ENCODE assay signal across 21 cellular contexts in the genomic region with DNA sequence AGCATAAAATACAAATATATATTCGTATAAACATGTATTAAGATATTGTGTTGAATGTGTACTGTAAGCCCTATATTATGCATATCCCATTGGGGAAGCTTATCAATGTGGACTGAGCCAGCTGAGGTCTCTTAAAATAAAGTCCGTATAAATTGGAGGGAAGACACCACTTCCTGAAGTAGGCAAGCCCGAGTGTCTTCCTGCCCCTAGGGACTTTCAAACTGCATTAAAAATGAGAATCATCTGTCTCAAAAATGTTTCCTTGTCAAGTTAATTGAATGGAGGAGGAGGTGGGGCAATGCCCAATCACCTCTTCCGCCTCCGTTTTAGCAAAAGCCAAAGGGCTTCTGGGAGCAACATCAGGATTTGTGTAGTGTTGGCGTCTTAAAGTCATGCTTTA.
DNase-seq lines count a peak whose midpoint lies in the region; ATAC-seq and TF ChIP-seq lines count a peak whose summit lies in the region.
"Had no signal": no experiment of that assay in that cellular context is flagged by ENCODE, and none has a peak within 500 bp of the region (broad histone marks: within the 10 kb centered on the region; RNA-seq: fewer than 3 reads in every experiment).

No MANE protein-coding gene starts in this region.

- H3K27ac ChIP-seq in CD4-positive, alpha-beta memory T cell (ENCODE audit: low read depth, low read length): no peak overlapping the region
- H3K27ac ChIP-seq in SU-DHL-6 (ENCODE audit: low read depth, low read length) (no peak overlapping the region), ovary (no peak overlapping the region)
- no peak overlapping the region for H3K27ac ChIP-seq in naive thymus-derived CD4-positive, alpha-beta T cell (ENCODE audit: low read depth, low read length)

- no peak for ATAC-seq in naive thymus-derived CD4-positive, alpha-beta T cell
- ATAC-seq in GM18870 (IDR thresholded peaks at IDR 0.05; ENCODE audit: unreplicated experiment): no peak
- ATAC-seq: Panc1 had no signal

- peaks cover 0 to 2% (median 0%) of the 10 kb centered on the region in 8 donors for H3K9me3 Mint-ChIP-seq in CD4-positive, alpha-beta memory T cell
- H3K9me3 Mint-ChIP-seq in IgD-negative memory B cell: peaks cover 0 to 3% (median 0%) of the 10 kb centered on the region in 3 donors
- H3K9me3 Mint-ChIP-seq in naive thymus-derived CD4-positive, alpha-beta T cell: peaks cover 0 to 2% (median 0%) of the 10 kb centered on the region in 11 donors

- peak overlapping the region in 2 of 8 donors; percentile 24 to 32 for H3K4me3 Mint-ChIP-seq in CD4-positive, alpha-beta memory T cell
- H3K4me3 Mint-ChIP-seq in IgD-negative memory B cell: peak overlapping the region; percentile 59 to 90 (median 76)
- H3K4me3 Mint-ChIP-seq in naive thymus-derived CD4-positive, alpha-beta T cell: peak overlapping the region in 5 of 10 donors; percentile 23 to 50 (median 39)

- POLR2A ChIA-PET in CD4-positive, alpha-beta memory T cell (lab: Charles Lee; ENCODE audit: partially characterized antibody): no interaction called here
- POLR2A ChIA-PET in naive thymus-derived CD4-positive, alpha-beta T cell (lab: Charles Lee): interaction anchor here (1.0 kb wide), 1 partner anchor 33 kb away, joined by 3 read pairs; no protein-coding TSS in a partner anchor

- no peaks in the 10 kb centered on the region for H3K9me2 ChIP-seq in SU-DHL-6 (replicated peaks; ENCODE audit: insufficient read depth, low read length)

- H3K9me3 ChIP-seq in CD4-positive, alpha-beta memory T cell (ENCODE audit: control insufficient read depth in 1 of 2, low read length in 2 of 2): no peaks in the 10 kb centered on the region
- H3K9me3 ChIP-seq in SU-DHL-6 (ENCODE audit: insufficient read depth, low read length) (no peaks in the 10 kb centered on the region), ovary (no peaks in the 10 kb centered on the region)
- no peaks in the 10 kb centered on the region for H3K9me3 ChIP-seq in naive thymus-derived CD4-positive, alpha-beta T cell (ENCODE audit: control insufficient read depth in 2 of 3, low read length in 3 of 3)
- H3K9me3 ChIP-seq: heart right ventricle, mucosa of descending colon, stomach, transverse colon had no signal

- no peak overlapping the region for H3K4me2 ChIP-seq in SU-DHL-6 (ENCODE audit: low read depth, low read length, poor library complexity, severe bottlenecking)

- CTCF ChIA-PET in CD4-positive, alpha-beta memory T cell (lab: Charles Lee; ENCODE audit: partially characterized antibody): no interaction called here
- CTCF ChIA-PET in naive thymus-derived CD4-positive, alpha-beta T cell (lab: Charles Lee): no interaction called here

- no peaks in the 10 kb centered on the region for H3K79me2 ChIP-seq in SU-DHL-6 (ENCODE audit: insufficient read depth, low read length)

- H3K4me1 ChIP-seq in CD4-positive, alpha-beta memory T cell (ENCODE audit: insufficient read depth, low read length): peaks cover 20% of the 10 kb centered on the region
- peaks cover 0 to 20% of the 10 kb centered on the region in 2 donors for H3K4me1 ChIP-seq in naive thymus-derived CD4-positive, alpha-beta T cell (ENCODE audit: control insufficient read depth in 2 of 2, insufficient read depth in 2 of 2, low read length in 2 of 2)
- peaks cover 5% of the 10 kb centered on the region for H3K4me1 ChIP-seq in ovary (ENCODE audit: insufficient read depth)

- H3K9ac ChIP-seq in SU-DHL-6 (ENCODE audit: low read length): no peak overlapping the region

- TF ChIP-seq POLR2A in ovary (IDR thresholded peaks at IDR 0.05): no peak

- TF ChIP-seq CTCF in SU-DHL-6 (IDR thresholded peaks at IDR 0.05; ENCODE audit: insufficient read depth, low read length, poor library complexity, severe bottlenecking): no peak
- no peak for TF ChIP-seq CTCF in ovary (IDR thresholded peaks at IDR 0.05)

- H4K20me1 ChIP-seq in SU-DHL-6 (ENCODE audit: low read depth, low read length): no peaks in the 10 kb centered on the region

- H3K4me1 Mint-ChIP-seq in CD4-positive, alpha-beta memory T cell: peaks cover 9 to 19% (median 16%) of the 10 kb centered on the region in 4 donors
- peaks cover 31 to 36% (median 34%) of the 10 kb centered on the region in 3 donors for H3K4me1 Mint-ChIP-seq in IgD-negative memory B cell
- peaks cover 7 to 40% (median 32%) of the 10 kb centered on the region in 7 donors for H3K4me1 Mint-ChIP-seq in naive thymus-derived CD4-positive, alpha-beta T cell

- no peak for DNase-seq in CD4-positive, alpha-beta memory T cell
- peak in 1 of 9 donors; percentile 2 for DNase-seq in naive thymus-derived CD4-positive, alpha-beta T cell
- no peak for DNase-seq in activated CD4-positive, CD25-positive, alpha-beta regulatory T cell treated with anti-CD3 and anti-CD28 coated beads, Interleukin-2, amount 50 U/mL, for 72 hours
- no peak for DNase-seq in ovary
- DNase-seq: activated CD8-positive, alpha-beta memory T cell treated with anti-CD3 and anti-CD28 coated beads, Interleukin-2, amount 50 U/mL, for 4 hours; activated gamma-delta T cell; amygdala; cortex of kidney; heart right ventricle; left ventricle myocardium superior; mucosa of descending colon; NCI-H1048; NCI-H1930; NCI-H226; stomach; transverse colon had no signal

- no peaks in the 10 kb centered on the region for H3K36me3 Mint-ChIP-seq in CD4-positive, alpha-beta memory T cell
- H3K36me3 Mint-ChIP-seq in IgD-negative memory B cell: no peaks in the 10 kb centered on the region
- H3K36me3 Mint-ChIP-seq in naive thymus-derived CD4-positive, alpha-beta T cell: peaks cover 0 to 3% (median 0%) of the 10 kb centered on the region in 5 donors

- H3K36me3 ChIP-seq in CD4-positive, alpha-beta memory T cell (ENCODE audit: insufficient read depth, low read length): no peaks in the 10 kb centered on the region
- no peaks in the 10 kb centered on the region for H3K36me3 ChIP-seq in SU-DHL-6 (ENCODE audit: low read length)
- H3K36me3 ChIP-seq in naive thymus-derived CD4-positive, alpha-beta T cell (ENCODE audit: control insufficient read depth in 2 of 3, insufficient read depth in 3 of 3, low read length in 3 of 3): no peaks in the 10 kb centered on the region
- no peaks in the 10 kb centered on the region for H3K36me3 ChIP-seq in ovary
- H3K36me3 ChIP-seq: heart right ventricle, stomach, transverse colon had no signal

- intact Hi-C loops in CD4-positive, alpha-beta memory T cell (cut with micrococcal nuclease): no loop called here
- intact Hi-C loops in naive thymus-derived CD4-positive, alpha-beta T cell (cut with micrococcal nuclease): loop anchor here in 1 of 2 donors (1.0 to 2.0 kb wide), 2 partner anchors 34 to 53 kb away; no protein-coding TSS in a partner anchor
- intact Hi-C loops in ovary (cut with DNase I): no loop called here

- H3K4me3 ChIP-seq in CD4-positive, alpha-beta memory T cell (ENCODE audit: low read length in 2 of 2): no peak overlapping the region
- no peak overlapping the region for H3K4me3 ChIP-seq in SU-DHL-6 (ENCODE audit: insufficient read depth, low read length, poor library complexity, severe bottlenecking)
- H3K4me3 ChIP-seq in naive thymus-derived CD4-positive, alpha-beta T cell (ENCODE audit: low read length): no peak overlapping the region
- H3K4me3 ChIP-seq in ovary: no peak overlapping the region
- H3K4me3 ChIP-seq: heart right ventricle, mucosa of descending colon, stomach, transverse colon had no signal

- 80 to 88% (median 82%) methylated on average over 6 of the region's 6 CpGs for WGBS in ovary, 3 donors

- TF ChIP-seq EP300 in ovary (IDR thresholded peaks at IDR 0.05): no peak

- no peaks in the 10 kb centered on the region for H3F3A ChIP-seq in SU-DHL-6 (ENCODE audit: insufficient read depth)

- no peaks in the 10 kb centered on the region for H3K27me3 Mint-ChIP-seq in CD4-positive, alpha-beta memory T cell
- no peaks in the 10 kb centered on the region for H3K27me3 Mint-ChIP-seq in IgD-negative memory B cell
- peaks cover 0 to 9% (median 0%) of the 10 kb centered on the region in 5 donors for H3K27me3 Mint-ChIP-seq in naive thymus-derived CD4-positive, alpha-beta T cell
- H3K27me3 Mint-ChIP-seq: activated CD4-positive, alpha-beta T cell treated with anti-CD3 and anti-CD28 coated beads, Interleukin-2, amount 10 ng/mL, durations not matched to agents 24 days and 14 days had no signal

- H3K27ac Mint-ChIP-seq in CD4-positive, alpha-beta memory T cell: peak overlapping the region in 5 of 7 donors; percentile 32 to 89 (median 75)
- H3K27ac Mint-ChIP-seq in IgD-negative memory B cell: peak overlapping the region; percentile 52 to 93 (median 86)
- peak overlapping the region in 8 of 9 donors; percentile 45 to 96 (median 88) for H3K27ac Mint-ChIP-seq in naive thymus-derived CD4-positive, alpha-beta T cell

- H2AFZ ChIP-seq in SU-DHL-6 (ENCODE audit: low read depth, low read length, severe bottlenecking): peak overlapping the region; percentile 42

- no peaks in the 10 kb centered on the region for H3K27me3 ChIP-seq in CD4-positive, alpha-beta memory T cell (ENCODE audit: insufficient read depth, low read length)
- no peaks in the 10 kb centered on the region for H3K27me3 ChIP-seq in SU-DHL-6 (ENCODE audit: low read length)
- no peaks in the 10 kb centered on the region for H3K27me3 ChIP-seq in naive thymus-derived CD4-positive, alpha-beta T cell (ENCODE audit: control insufficient read depth in 2 of 2, insufficient read depth in 2 of 2, low read length in 2 of 2)
- no peaks in the 10 kb centered on the region for H3K27me3 ChIP-seq in ovary
- H3K27me3 ChIP-seq: heart right ventricle, stomach, transverse colon had no signal
